ENCODE assay signal across 22 cellular contexts in the genomic region with DNA sequence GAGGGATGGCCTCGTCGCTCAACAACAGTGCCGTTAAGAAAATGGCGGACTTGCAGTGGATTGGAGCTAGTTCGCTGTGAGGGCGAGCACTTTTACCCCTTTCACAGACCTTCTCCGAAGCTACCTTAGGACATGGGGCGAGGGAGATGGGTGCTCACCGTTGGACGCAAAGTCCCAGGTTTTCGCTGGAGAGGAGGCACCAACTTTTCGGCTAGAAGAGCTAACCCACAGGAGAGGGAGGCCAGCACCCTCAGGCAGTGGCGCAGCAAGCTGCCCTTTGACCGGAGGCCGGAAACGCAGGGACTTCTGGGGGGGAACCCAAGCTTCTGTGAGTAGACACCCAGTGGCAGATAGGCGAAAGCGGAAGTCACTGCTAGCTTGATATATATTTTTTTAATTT.
DNase-seq lines count a peak whose midpoint lies in the region; ATAC-seq lines count a peak whose summit lies in the region.
"Had no signal": no experiment of that assay in that cellular context is flagged by ENCODE, and none has a peak within 500 bp of the region (broad histone marks: within the 10 kb centered on the region; RNA-seq: fewer than 3 reads in every experiment).

No MANE protein-coding gene starts in this region.

- H3K36me3 ChIP-seq in neuronal stem cell (replicated peaks in 1 of 2; ENCODE audit: control insufficient read depth in 2 of 2, insufficient read depth in 2 of 2, low read length in 2 of 2): peaks cover 0 to 24% of the 10 kb centered on the region in 2 donors

- H2BK15ac ChIP-seq in neuronal stem cell (ENCODE audit: low read length): no peak overlapping the region

- no peak for DNase-seq in activated CD8-positive, alpha-beta memory T cell treated with anti-CD3 and anti-CD28 coated beads, Interleukin-2, amount 10 ng/mL, durations not matched to agents 7 days and 5 days
- DNase-seq in activated CD8-positive, alpha-beta memory T cell treated with anti-CD3 and anti-CD28 coated beads, Interleukin-2, amount 50 U/mL, for 48 hours: no peak
- DNase-seq in neuronal stem cell (ENCODE audit: low spot score) (no peak), cerebellar nuclear complex (lab: John Stamatoyannopoulos, UW) (no peak), NCI-H2227 (lab: John Stamatoyannopoulos, UW; ENCODE audit: unreplicated experiment) (no peak)
- no peak for DNase-seq in stimulated activated CD4-positive, alpha-beta T cell treated with anti-CD3 and anti-CD28 coated beads, Interleukin-2, amount 100 ng/mL, for 48 hours
- DNase-seq: Caco-2; CD4-positive, CD25-positive, alpha-beta regulatory T cell; CD8-positive, alpha-beta T cell; DMS 273 treated with DMSO at 0.1 percent for 48 hours; DMS79; EL; GDM1; H9 had no signal

- H3K9ac ChIP-seq in neuronal stem cell (ENCODE audit: low read depth, low read length, poor library complexity): no peak overlapping the region
- H3K9ac ChIP-seq: BLaER1 had no signal

- H3K27me3 Mint-ChIP-seq in activated CD8-positive, alpha-beta memory T cell treated with anti-CD3 and anti-CD28 coated beads, Interleukin-2, amount 10 ng/mL, durations not matched to agents 7 days and 5 days: no peaks in the 10 kb centered on the region
- H3K27me3 Mint-ChIP-seq in stimulated activated memory B cell treated with anti-CD40 and anti-IgM and Interleukin-4, amounts not matched to agents 10 μg/mL and 1 μg/mL and 100 μg/mL, for 72 hours: no peaks in the 10 kb centered on the region
- H3K27me3 Mint-ChIP-seq: B cell; CD4-positive, CD25-positive, alpha-beta regulatory T cell had no signal

- no peak overlapping the region for H3K4ac ChIP-seq in neuronal stem cell (ENCODE audit: low read length)

- no peak overlapping the region for H3K4me3 Mint-ChIP-seq in activated CD8-positive, alpha-beta memory T cell treated with anti-CD3 and anti-CD28 coated beads, Interleukin-2, amount 10 ng/mL, durations not matched to agents 7 days and 5 days
- no peak overlapping the region for H3K4me3 Mint-ChIP-seq in stimulated activated memory B cell treated with anti-CD40 and anti-IgM and Interleukin-4, amounts not matched to agents 10 μg/mL and 1 μg/mL and 100 μg/mL, for 72 hours
- H3K4me3 Mint-ChIP-seq: B cell; CD8-positive, alpha-beta T cell; GM23338; H9 had no signal

- no peak overlapping the region for H2AFZ ChIP-seq in neuronal stem cell (ENCODE audit: low read length)
- H2AFZ ChIP-seq: GM23338 had no signal

- no peaks in the 10 kb centered on the region for H3K9me3 Mint-ChIP-seq in activated CD8-positive, alpha-beta memory T cell treated with anti-CD3 and anti-CD28 coated beads, Interleukin-2, amount 10 ng/mL, durations not matched to agents 7 days and 5 days (ENCODE audit: low read depth)
- no peaks in the 10 kb centered on the region for H3K9me3 Mint-ChIP-seq in stimulated activated memory B cell treated with anti-CD40 and anti-IgM and Interleukin-4, amounts not matched to agents 10 μg/mL and 1 μg/mL and 100 μg/mL, for 72 hours
- H3K9me3 Mint-ChIP-seq: CD4-positive, CD25-positive, alpha-beta regulatory T cell; CD8-positive, alpha-beta T cell; GM23338 had no signal

- peak overlapping the region; percentile 32 for H3K27ac Mint-ChIP-seq in activated CD8-positive, alpha-beta memory T cell treated with anti-CD3 and anti-CD28 coated beads, Interleukin-2, amount 10 ng/mL, durations not matched to agents 7 days and 5 days
- H3K27ac Mint-ChIP-seq in stimulated activated memory B cell treated with anti-CD40 and anti-IgM and Interleukin-4, amounts not matched to agents 10 μg/mL and 1 μg/mL and 100 μg/mL, for 72 hours: peak overlapping the region; percentile 82
- H3K27ac Mint-ChIP-seq: CD8-positive, alpha-beta T cell; GM23338; H9 had no signal

- no peaks in the 10 kb centered on the region for H3K4me1 Mint-ChIP-seq in activated CD8-positive, alpha-beta memory T cell treated with anti-CD3 and anti-CD28 coated beads, Interleukin-2, amount 10 ng/mL, durations not matched to agents 7 days and 5 days
- H3K4me1 Mint-ChIP-seq in stimulated activated memory B cell treated with anti-CD40 and anti-IgM and Interleukin-4, amounts not matched to agents 10 μg/mL and 1 μg/mL and 100 μg/mL, for 72 hours: peaks cover 15% of the 10 kb centered on the region
- H3K4me1 Mint-ChIP-seq: CD4-positive, CD25-positive, alpha-beta regulatory T cell had no signal

- H2AK5ac ChIP-seq in neuronal stem cell (ENCODE audit: low read depth, low read length): no peak overlapping the region

- no peak overlapping the region for H2BK120ac ChIP-seq in neuronal stem cell (ENCODE audit: low read depth, low read length)

- no peak overlapping the region for H4K91ac ChIP-seq in neuronal stem cell (ENCODE audit: low read depth, low read length, poor library complexity)

- H3K27me3 ChIP-seq in neuronal stem cell (ENCODE audit: control insufficient read depth in 3 of 3, insufficient read depth in 3 of 3, low read depth in 1 of 3, low read length in 3 of 3): no peaks in the 10 kb centered on the region
- H3K27me3 ChIP-seq: BLaER1 had no signal

- H3K79me1 ChIP-seq in neuronal stem cell (ENCODE audit: low read depth, low read length): no peaks in the 10 kb centered on the region

- H3K14ac ChIP-seq in neuronal stem cell (ENCODE audit: low read length): no peak overlapping the region

- no peaks in the 10 kb centered on the region for H3K9me3 ChIP-seq in neuronal stem cell (replicated peaks in 1 of 2; ENCODE audit: control insufficient read depth in 2 of 2, insufficient read depth in 1 of 2, low read depth in 1 of 2, low read length in 2 of 2)
- H3K9me3 ChIP-seq: BLaER1, Caco-2 had no signal

- H3K27ac ChIP-seq in neuronal stem cell (replicated peaks; ENCODE audit: low read length): no peak overlapping the region
- H3K27ac ChIP-seq: 22Rv1, BLaER1, C4-2B had no signal

- H2BK12ac ChIP-seq in neuronal stem cell (ENCODE audit: low read length): no peak overlapping the region

- no peak overlapping the region for H4K8ac ChIP-seq in neuronal stem cell (ENCODE audit: low read depth, low read length)

- H3K4me1 ChIP-seq in neuronal stem cell (ENCODE audit: control insufficient read depth in 2 of 2, insufficient read depth in 1 of 2, low read depth in 1 of 2, low read length in 2 of 2): no peaks in the 10 kb centered on the region
- H3K4me1 ChIP-seq: Caco-2 had no signal

- no peak overlapping the region for H3K4me2 ChIP-seq in neuronal stem cell (ENCODE audit: insufficient read depth, low read length, poor library complexity, severe bottlenecking)
- H3K4me2 ChIP-seq: BLaER1, GM23338 had no signal

- peak overlapping the region; percentile 24 for H2BK5ac ChIP-seq in neuronal stem cell (ENCODE audit: low read length)

- WGBS in neuronal stem cell (ENCODE audit: extremely low coverage in 2 of 2, insufficient read length in 2 of 2, insufficient replicate concordance in 1 of 2), 2 donors: no CpG with 5 or more reads among the region's 18 CpGs

- CTCF ChIA-PET in activated CD8-positive, alpha-beta memory T cell treated with anti-CD3 and anti-CD28 coated beads, Interleukin-2, amount 10 ng/mL, durations not matched to agents 7 days and 5 days (lab: Charles Lee): no interaction called here

- ATAC-seq in activated CD8-positive, alpha-beta memory T cell treated with anti-CD3 and anti-CD28 coated beads, Interleukin-2, amount 10 ng/mL, durations not matched to agents 7 days and 5 days: no peak
- no peak for ATAC-seq in stimulated activated memory B cell treated with anti-CD40 and anti-IgM and Interleukin-4, amounts not matched to agents 10 μg/mL and 1 μg/mL and 100 μg/mL, for 72 hours
- ATAC-seq: CD8-positive, alpha-beta T cell; GM12878; GM23338; HCT116 had no signal

- peaks cover 22% of the 10 kb centered on the region for H3K36me3 Mint-ChIP-seq in activated CD8-positive, alpha-beta memory T cell treated with anti-CD3 and anti-CD28 coated beads, Interleukin-2, amount 10 ng/mL, durations not matched to agents 7 days and 5 days
- peaks cover 25% of the 10 kb centered on the region for H3K36me3 Mint-ChIP-seq in stimulated activated memory B cell treated with anti-CD40 and anti-IgM and Interleukin-4, amounts not matched to agents 10 μg/mL and 1 μg/mL and 100 μg/mL, for 72 hours

- H3K4me3 ChIP-seq in neuronal stem cell (ENCODE audit: low read length in 2 of 2): no peak overlapping the region
- H3K4me3 ChIP-seq: BLaER1, GM12878, GM23338 had no signal

- no peak overlapping the region for H3K18ac ChIP-seq in neuronal stem cell (ENCODE audit: low read length)

- H3K23ac ChIP-seq in neuronal stem cell (ENCODE audit: low read depth, low read length, poor library complexity): no peak overlapping the region
